ENCODE assay signal across 8 cellular contexts in genomic region chr10:72319416-72320254, GRCh38. TPM values are rescaled to one million over a fixed set of nuclear protein-coding genes. Genes with fewer than 3 reads are reported as not detected.
DNase-seq lines count a peak whose midpoint lies in the region; ATAC-seq and TF ChIP-seq lines count a peak whose summit lies in the region.

No MANE protein-coding gene starts in this region.

- peak; percentile 92 for DNase-seq in EL
- DNase-seq in SKM-1 (lab: John Stamatoyannopoulos, UW; ENCODE audit: unreplicated experiment): peak; percentile 80
- DNase-seq in activated naive CD8-positive, alpha-beta T cell treated with anti-CD3 and anti-CD28 coated beads, Interleukin-2, amount 10 ng/mL, durations not matched to agents 7 days and 5 days: peak; percentile 94
- DNase-seq in cardiac muscle cell (ENCODE audit: low read depth in 1 of 2, low spot score in 1 of 2): peak; percentile 75 to 97
- DNase-seq in posterior vena cava (ENCODE audit: low spot score): peak; percentile 99
- peak; percentile 83 for DNase-seq in type B pancreatic cell (ENCODE audit: extremely low spot score, unreplicated experiment)

- H3K4me1 Mint-ChIP-seq in activated naive CD8-positive, alpha-beta T cell treated with anti-CD3 and anti-CD28 coated beads, Interleukin-2, amount 10 ng/mL, durations not matched to agents 7 days and 5 days: peaks cover 69% of the 10 kb centered on the region
- peaks cover 37% of the 10 kb centered on the region for H3K4me1 Mint-ChIP-seq in type B pancreatic cell (ENCODE audit: unreplicated experiment)

- ATAC-seq in GM21737 (IDR thresholded peaks at IDR 0.05; ENCODE audit: unreplicated experiment): peak; percentile 60
- ATAC-seq in activated naive CD8-positive, alpha-beta T cell treated with anti-CD3 and anti-CD28 coated beads, Interleukin-2, amount 10 ng/mL, durations not matched to agents 7 days and 5 days (ENCODE audit: low read depth): peak; percentile 72

- no peaks in the 10 kb centered on the region for H3K27me3 ChIP-seq in cardiac muscle cell

- H3K4me1 ChIP-seq in cardiac muscle cell (ENCODE audit: low read depth): peaks cover 34% of the 10 kb centered on the region

- H3K27me3 Mint-ChIP-seq in activated naive CD8-positive, alpha-beta T cell treated with anti-CD3 and anti-CD28 coated beads, Interleukin-2, amount 10 ng/mL, durations not matched to agents 7 days and 5 days: no peaks in the 10 kb centered on the region
- peaks cover 2% of the 10 kb centered on the region for H3K27me3 Mint-ChIP-seq in type B pancreatic cell

- POLR2A ChIA-PET in activated naive CD8-positive, alpha-beta T cell treated with anti-CD3 and anti-CD28 coated beads, Interleukin-2, amount 10 ng/mL, durations not matched to agents 7 days and 5 days (lab: Charles Lee): interaction anchor here (0.6 to 53.3 kb wide), 12 partner anchors 4 to 783 kb away, joined by 3 to 1812 read pairs (median 8); partner anchors contain the start of genes ANAPC16, ASCC1, DDIT4 and SPOCK2

- no peak for TF ChIP-seq CTCF in cardiac muscle cell (IDR thresholded peaks at IDR 0.05; ENCODE audit: low read depth, low read length)
- TF ChIP-seq CTCF in type B pancreatic cell (conservative IDR thresholded peaks at IDR 0.05): peak; percentile 34

- intact Hi-C loops in posterior vena cava (cut with DNase I): loop anchor here in 1 of 2 donors (10.0 kb wide), 1 partner anchor 195 kb away; no protein-coding TSS in a partner anchor

- peaks cover 5% of the 10 kb centered on the region for H3K36me3 Mint-ChIP-seq in activated naive CD8-positive, alpha-beta T cell treated with anti-CD3 and anti-CD28 coated beads, Interleukin-2, amount 10 ng/mL, durations not matched to agents 7 days and 5 days
- no peaks in the 10 kb centered on the region for H3K36me3 Mint-ChIP-seq in type B pancreatic cell

- no peaks in the 10 kb centered on the region for H3K9me3 Mint-ChIP-seq in activated naive CD8-positive, alpha-beta T cell treated with anti-CD3 and anti-CD28 coated beads, Interleukin-2, amount 10 ng/mL, durations not matched to agents 7 days and 5 days
- no peaks in the 10 kb centered on the region for H3K9me3 Mint-ChIP-seq in type B pancreatic cell

- H3K9me3 ChIP-seq in KOPT-K1 (ENCODE audit: insufficient read depth, low read length, poor library complexity, severe bottlenecking) (no peaks in the 10 kb centered on the region), cardiac muscle cell (ENCODE audit: low read depth) (no peaks in the 10 kb centered on the region)

- H3K36me3 ChIP-seq in KOPT-K1 (ENCODE audit: insufficient read depth, low read length) (no peaks in the 10 kb centered on the region), cardiac muscle cell (no peaks in the 10 kb centered on the region)

- peak overlapping the region; percentile 99 for H3K27ac Mint-ChIP-seq in activated naive CD8-positive, alpha-beta T cell treated with anti-CD3 and anti-CD28 coated beads, Interleukin-2, amount 10 ng/mL, durations not matched to agents 7 days and 5 days
- H3K27ac Mint-ChIP-seq in type B pancreatic cell: peak overlapping the region; percentile 92

- H3K4me3 Mint-ChIP-seq in activated naive CD8-positive, alpha-beta T cell treated with anti-CD3 and anti-CD28 coated beads, Interleukin-2, amount 10 ng/mL, durations not matched to agents 7 days and 5 days: peak overlapping the region; percentile 84
- H3K4me3 Mint-ChIP-seq in type B pancreatic cell: peak overlapping the region; percentile 81

- H3K27ac ChIP-seq in KOPT-K1 (ENCODE audit: low read depth, low read length, poor library complexity, severe bottlenecking): peak overlapping the region; percentile 94
- H3K27ac ChIP-seq in cardiac muscle cell: no peak overlapping the region

- no peak overlapping the region for H3K4me3 ChIP-seq in cardiac muscle cell

RNA-seq across cellular contexts. Expression of gene DNAJB12, which starts 35.1 kb away (rescaled TPM):
- 10 to 100 TPM; 24.3 to 26.5 TPM for total RNA-seq in activated naive CD8-positive, alpha-beta T cell treated with anti-CD3 and anti-CD28 coated beads, Interleukin-2, amount 10 ng/mL, durations not matched to agents 7 days and 5 days
- 29.3 and 32.0 TPM in 2 replicates for total RNA-seq in cardiac muscle cell
- polyA plus RNA-seq in cardiac muscle cell: 23.8 and 34.2 TPM in 2 replicates
- total RNA-seq in posterior vena cava: 10 to 100 TPM; 25.3 to 26.4 TPM
- 30.6 and 34.3 TPM in 2 replicates for total RNA-seq in type B pancreatic cell (ENCODE audit: low replicate concordance)

RNA-seq across cellular contexts. Expression of gene DDIT4, which starts 45.9 kb away (rescaled TPM):
- 100 to 1,000 TPM; 150 to 159 TPM for total RNA-seq in activated naive CD8-positive, alpha-beta T cell treated with anti-CD3 and anti-CD28 coated beads, Interleukin-2, amount 10 ng/mL, durations not matched to agents 7 days and 5 days
- total RNA-seq in cardiac muscle cell: 213 and 227 TPM in 2 replicates
- 210 and 276 TPM in 2 replicates for polyA plus RNA-seq in cardiac muscle cell
- total RNA-seq in posterior vena cava: 100 to 1,000 TPM; 208 to 244 TPM
- 95.9 and 130 TPM in 2 replicates for total RNA-seq in type B pancreatic cell (ENCODE audit: low replicate concordance)
